In the genomic region with DNA sequence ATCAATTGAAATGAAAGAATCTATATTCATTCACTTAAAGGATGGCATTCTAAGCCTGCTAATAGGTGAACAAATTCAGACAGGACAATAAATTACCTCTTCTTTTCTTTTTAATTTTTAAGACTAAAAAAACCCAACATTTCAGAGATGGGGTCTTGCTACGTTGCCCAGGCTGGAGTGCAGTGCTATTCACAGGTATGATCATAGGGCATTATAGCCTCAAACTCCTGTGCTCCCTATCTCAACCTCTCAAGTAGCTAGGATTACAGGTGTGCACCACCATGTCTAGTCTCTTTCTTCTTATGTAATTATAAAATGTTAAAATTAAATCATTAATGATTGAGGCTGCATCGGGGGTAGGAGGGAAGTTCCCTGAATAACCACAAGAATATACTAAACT, we compare ENCODE assay signal across 9 cellular contexts. TPM values are rescaled to one million over a fixed set of nuclear protein-coding genes. Genes with fewer than 3 reads are reported as not detected.
"Had no signal": no experiment of that assay in that cellular context is flagged by ENCODE, and none has a peak within 500 bp of the region (broad histone marks: within the 10 kb centered on the region; RNA-seq: fewer than 3 reads in every experiment).

No MANE protein-coding gene starts in this region.

- ATAC-seq: GM12878 had no signal

- H3K4me3 ChIP-seq: GM12878 had no signal

- FAIRE-seq: G401.6, GM12878, GM12891, GM12892, GM18507, GM19239 had no signal

- DNase-seq: GDM1, GF-D8 had no signal

RNA-seq across cellular contexts. Expression of gene PDLIM5, which starts 52.5 kb away (rescaled TPM):
- total RNA-seq: G401 had no signal

RNA-seq across cellular contexts. Expression of gene HPGDS, which starts 56.6 kb away (rescaled TPM):
- total RNA-seq: G401, GM12878 had no signal
- polyA plus RNA-seq: GM12878 had no signal
